Comparison of ENCODE assay signal across 25 cellular contexts in the genomic region with DNA sequence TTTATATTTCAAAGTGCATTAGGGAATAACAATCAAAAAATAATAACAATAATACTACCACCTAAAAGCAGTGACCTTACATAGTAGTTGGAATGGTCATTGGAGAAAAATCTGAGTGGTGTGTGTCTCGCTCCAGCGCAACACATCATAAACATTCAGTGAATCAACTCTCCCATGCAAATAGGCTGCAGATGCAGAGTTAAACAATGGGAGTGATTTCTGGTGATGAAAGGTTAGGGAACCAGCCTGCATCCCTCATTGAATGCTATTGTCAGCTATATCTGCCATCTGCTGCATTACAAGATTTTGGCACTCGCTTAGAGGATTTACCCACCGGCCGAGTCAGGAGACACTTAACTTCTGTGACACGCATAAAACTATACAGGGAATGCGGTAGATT.
DNase-seq lines count a peak whose midpoint lies in the region; ATAC-seq and TF ChIP-seq lines count a peak whose summit lies in the region.
"Had no signal": no experiment of that assay in that cellular context is flagged by ENCODE, and none has a peak within 500 bp of the region (broad histone marks: within the 10 kb centered on the region; RNA-seq: fewer than 3 reads in every experiment).

No MANE protein-coding gene starts in this region.

- no peaks in the 10 kb centered on the region for H3K36me3 ChIP-seq in esophagus muscularis mucosa
- H3K36me3 ChIP-seq: tibial artery had no signal

- intact Hi-C loops in esophagus muscularis mucosa (cut with DNase I) = no loop called here

- H3K4me1 ChIP-seq in esophagus muscularis mucosa = no peaks in the 10 kb centered on the region
- H3K4me1 ChIP-seq: psoas muscle, tibial artery had no signal

- no peaks in the 10 kb centered on the region for H3K27me3 ChIP-seq in esophagus muscularis mucosa
- H3K27me3 ChIP-seq: tibial artery had no signal

- no peak for TF ChIP-seq EP300 in esophagus muscularis mucosa (IDR thresholded peaks at IDR 0.05)

- H3K36me3 Mint-ChIP-seq in natural killer cell treated with Interleukin-12 subunit alpha and Interleukin-12 subunit beta and Interleukin-15 and Interleukin-18, amount 100 ng/mL, for 72 hours = no peaks in the 10 kb centered on the region

- no peak overlapping the region for H3K27ac Mint-ChIP-seq in natural killer cell treated with Interleukin-12 subunit alpha and Interleukin-12 subunit beta and Interleukin-15 and Interleukin-18, amount 100 ng/mL, for 72 hours
- H3K27ac Mint-ChIP-seq: CD4-positive, alpha-beta T cell; stimulated activated naive CD8-positive, alpha-beta T cell treated with anti-CD3 and anti-CD28 coated beads, Interleukin-15, amount 100 ng/mL, for 72 hours had no signal

- no peak overlapping the region for H3K27ac ChIP-seq in esophagus muscularis mucosa (replicated peaks in 1 of 4)
- H3K27ac ChIP-seq: 22Rv1, GM23248, HL-60, psoas muscle, tibial artery had no signal

- peaks cover 3 to 5% of the 10 kb centered on the region in 2 donors for H3K4me1 Mint-ChIP-seq in natural killer cell treated with Interleukin-12 subunit alpha and Interleukin-12 subunit beta and Interleukin-15 and Interleukin-18, amount 100 ng/mL, for 72 hours (ENCODE audit: low read depth in 2 of 2)
- H3K4me1 Mint-ChIP-seq: central memory CD8-positive, alpha-beta T cell; stimulated activated naive CD8-positive, alpha-beta T cell treated with anti-CD3 and anti-CD28 coated beads, Interleukin-15, amount 100 ng/mL, for 72 hours had no signal

- TF ChIP-seq POLR2A in esophagus muscularis mucosa (IDR thresholded peaks at IDR 0.05; ENCODE audit: low read depth) = no peak

- H3K4me3 Mint-ChIP-seq in natural killer cell treated with Interleukin-12 subunit alpha and Interleukin-12 subunit beta and Interleukin-15 and Interleukin-18, amount 100 ng/mL, for 72 hours = no peak overlapping the region
- H3K4me3 Mint-ChIP-seq: CD4-positive, alpha-beta T cell; central memory CD8-positive, alpha-beta T cell; stimulated activated naive CD8-positive, alpha-beta T cell treated with anti-CD3 and anti-CD28 coated beads, Interleukin-15, amount 100 ng/mL, for 72 hours had no signal

- H3K27me3 Mint-ChIP-seq in natural killer cell treated with Interleukin-12 subunit alpha and Interleukin-12 subunit beta and Interleukin-15 and Interleukin-18, amount 100 ng/mL, for 72 hours = no peaks in the 10 kb centered on the region
- H3K27me3 Mint-ChIP-seq: CD4-positive, alpha-beta T cell; central memory CD8-positive, alpha-beta T cell; stimulated activated naive CD8-positive, alpha-beta T cell treated with anti-CD3 and anti-CD28 coated beads, Interleukin-15, amount 100 ng/mL, for 72 hours had no signal

- ATAC-seq in natural killer cell treated with Interleukin-12 subunit alpha and Interleukin-12 subunit beta and Interleukin-15 and Interleukin-18, amount 100 ng/mL, for 72 hours = no peak
- ATAC-seq: psoas muscle; stimulated activated naive CD8-positive, alpha-beta T cell treated with anti-CD3 and anti-CD28 coated beads, Interleukin-15, amount 100 ng/mL, for 72 hours had no signal

- no peak for TF ChIP-seq CTCF in esophagus muscularis mucosa (IDR thresholded peaks at IDR 0.05)

- H3K4me3 ChIP-seq in esophagus muscularis mucosa = no peak overlapping the region
- H3K4me3 ChIP-seq: GM23248, psoas muscle, tibial artery had no signal

- DNase-seq in DMS 273 (lab: John Stamatoyannopoulos, UW; ENCODE audit: unreplicated experiment) (peak; percentile 29), DMS 273 treated with DMSO at 0.1 percent for 48 hours (lab: John Stamatoyannopoulos, UW) (no peak), NCI-H2107 treated with DMSO at 0.1 percent for 48 hours (lab: John Stamatoyannopoulos, UW; ENCODE audit: unreplicated experiment) (peak; percentile 94), NCI-H82 (lab: John Stamatoyannopoulos, UW) (peak; percentile 77), left kidney (ENCODE audit: low read depth, low spot score) (peak; percentile 69), esophagus muscularis mucosa (ENCODE audit: extremely low spot score) (no peak), C1 segment of cervical spinal cord (lab: John Stamatoyannopoulos, UW) (no peak)
- DNase-seq in natural killer cell treated with Interleukin-12 subunit alpha and Interleukin-12 subunit beta and Interleukin-15 and Interleukin-18, amount 100 ng/mL, for 72 hours (ENCODE audit: low spot score) = no peak
- DNase-seq: activated CD8-positive, alpha-beta memory T cell treated with anti-CD3 and anti-CD28 coated beads for 24 hours; activated gamma-delta T cell; activated T-cell treated with anti-CD3 and anti-CD28 coated beads, Interleukin-2, amount 50 U/mL, for 1 hour; CD4-positive, alpha-beta T cell; DMS53; GM23248; NCI-H187; NCI-H510A treated with DMSO at 0.1 percent for 48 hours; occipital lobe; psoas muscle; SK-N-SH; stimulated activated naive CD8-positive, alpha-beta T cell treated with anti-CD3 and anti-CD28 coated beads, Interleukin-15, amount 100 ng/mL, for 72 hours; T-helper 2 cell; tibial artery had no signal

- H3K9me3 ChIP-seq in esophagus muscularis mucosa = no peaks in the 10 kb centered on the region
- H3K9me3 ChIP-seq: psoas muscle, SK-N-SH, tibial artery had no signal

- peaks cover 3% of the 10 kb centered on the region for H3K9me3 Mint-ChIP-seq in natural killer cell treated with Interleukin-12 subunit alpha and Interleukin-12 subunit beta and Interleukin-15 and Interleukin-18, amount 100 ng/mL, for 72 hours
- H3K9me3 Mint-ChIP-seq: stimulated activated naive CD8-positive, alpha-beta T cell treated with anti-CD3 and anti-CD28 coated beads, Interleukin-15, amount 100 ng/mL, for 72 hours had no signal

- 60% methylated on average over 7 of the region's 7 CpGs for WGBS in esophagus muscularis mucosa

Comparison
In these comparisons a context has a peak if more than half of its experiments do, and no peak if none do; other contexts are left out.
1. DNase-seq: peak in DMS 273 (single experiment), NCI-H2107 treated with DMSO at 0.1 percent for 48 hours (single experiment), NCI-H82 (single experiment) and left kidney (single experiment); none in DMS 273 treated with DMSO at 0.1 percent for 48 hours (single experiment), esophagus muscularis mucosa (single experiment), C1 segment of cervical spinal cord (0 of 14) and natural killer cell treated with Interleukin-12 subunit alpha and Interleukin-12 subunit beta and Interleukin-15 and Interleukin-18, amount 100 ng/mL, for 72 hours (single experiment).